ENCODE assay signal across 13 cellular contexts in genomic region chr1:203428981-203429599, GRCh38. TPM values are rescaled to one million over a fixed set of nuclear protein-coding genes. Genes with fewer than 3 reads are reported as not detected.
DNase-seq lines count a peak whose midpoint lies in the region; ATAC-seq and TF ChIP-seq lines count a peak whose summit lies in the region.
"Had no signal": no experiment of that assay in that cellular context is flagged by ENCODE, and none has a peak within 500 bp of the region (broad histone marks: within the 10 kb centered on the region; RNA-seq: fewer than 3 reads in every experiment).

No MANE protein-coding gene starts in this region.

- peaks cover 7% of the 10 kb centered on the region for H3K27me3 ChIP-seq in lower lobe of right lung (ENCODE audit: low read depth)
- H3K27me3 ChIP-seq: ascending aorta, upper lobe of left lung had no signal

- H3K4me1 ChIP-seq in lower lobe of right lung: peaks cover 5% of the 10 kb centered on the region
- H3K4me1 ChIP-seq: ascending aorta had no signal

- H3K4me1 Mint-ChIP-seq in activated CD8-positive, alpha-beta T cell treated with anti-CD3 and anti-CD28 coated beads, Interleukin-2, amount 10 ng/mL, durations not matched to agents 7 days and 5 days (ENCODE audit: low read depth): no peaks in the 10 kb centered on the region
- H3K4me1 Mint-ChIP-seq: activated CD4-positive, alpha-beta T cell treated with anti-CD3 and anti-CD28 coated beads for 36 hours had no signal

- no peaks in the 10 kb centered on the region for H3K9me3 Mint-ChIP-seq in activated CD8-positive, alpha-beta T cell treated with anti-CD3 and anti-CD28 coated beads, Interleukin-2, amount 10 ng/mL, durations not matched to agents 7 days and 5 days (ENCODE audit: insufficient read depth)

- POLR2A ChIA-PET in activated CD8-positive, alpha-beta T cell treated with anti-CD3 and anti-CD28 coated beads, Interleukin-2, amount 10 ng/mL, durations not matched to agents 7 days and 5 days (lab: Charles Lee): no interaction called here

- ATAC-seq in lower lobe of right lung (peak; percentile 50 to 71), GM19455 (IDR thresholded peaks at IDR 0.05; ENCODE audit: unreplicated experiment) (no peak), HG02763 (IDR thresholded peaks at IDR 0.05; ENCODE audit: unreplicated experiment) (no peak), GM19467 (IDR thresholded peaks at IDR 0.05; ENCODE audit: unreplicated experiment) (no peak)
- ATAC-seq in activated CD8-positive, alpha-beta T cell treated with anti-CD3 and anti-CD28 coated beads, Interleukin-2, amount 10 ng/mL, durations not matched to agents 7 days and 5 days: no peak
- ATAC-seq: activated CD4-positive, alpha-beta T cell treated with anti-CD3 and anti-CD28 coated beads for 36 hours had no signal

- DNase-seq in COLO668 (lab: John Stamatoyannopoulos, UW; ENCODE audit: unreplicated experiment) (peak; percentile 83), LNCaP clone FGC (ENCODE audit: low read depth) (peak; percentile 45), NCI-H69 (lab: John Stamatoyannopoulos, UW) (peak; percentile 90), lower lobe of right lung (no peak)
- DNase-seq in activated CD8-positive, alpha-beta T cell treated with anti-CD3 and anti-CD28 coated beads, Interleukin-2, amount 10 ng/mL, durations not matched to agents 7 days and 5 days: no peak
- DNase-seq: activated CD4-positive, alpha-beta T cell treated with anti-CD3 and anti-CD28 coated beads for 36 hours; kidney glomerular epithelial cell; SW 1271 had no signal

- H3K27me3 Mint-ChIP-seq in activated CD8-positive, alpha-beta T cell treated with anti-CD3 and anti-CD28 coated beads, Interleukin-2, amount 10 ng/mL, durations not matched to agents 7 days and 5 days (ENCODE audit: low read depth): peaks cover 23% of the 10 kb centered on the region

- no peak overlapping the region for H3K27ac ChIP-seq in lower lobe of right lung
- H3K27ac ChIP-seq: ascending aorta, upper lobe of left lung had no signal

- intact Hi-C loops in lower lobe of right lung (cut with DNase I): no loop called here

- TF ChIP-seq CTCF in LNCaP clone FGC (IDR thresholded peaks at IDR 0.05; ENCODE audit: control insufficient read depth, extremely low read depth, insufficient read depth) (no peak), lower lobe of right lung (IDR thresholded peaks at IDR 0.05) (no peak)

- no peak overlapping the region for H3K4me3 ChIP-seq in LNCaP clone FGC (ENCODE audit: low read depth, low read length)
- no peak overlapping the region for H3K4me3 ChIP-seq in lower lobe of right lung
- H3K4me3 ChIP-seq: ascending aorta, upper lobe of left lung had no signal

- H3K9me3 ChIP-seq in lower lobe of right lung: no peaks in the 10 kb centered on the region
- H3K9me3 ChIP-seq: ascending aorta, upper lobe of left lung had no signal

- H3K27ac Mint-ChIP-seq in activated CD8-positive, alpha-beta T cell treated with anti-CD3 and anti-CD28 coated beads, Interleukin-2, amount 10 ng/mL, durations not matched to agents 7 days and 5 days: no peak overlapping the region
- H3K27ac Mint-ChIP-seq: activated CD4-positive, alpha-beta T cell treated with anti-CD3 and anti-CD28 coated beads for 36 hours had no signal

- H3K36me3 Mint-ChIP-seq in activated CD8-positive, alpha-beta T cell treated with anti-CD3 and anti-CD28 coated beads, Interleukin-2, amount 10 ng/mL, durations not matched to agents 7 days and 5 days (ENCODE audit: low read depth): no peaks in the 10 kb centered on the region

- no peak overlapping the region for H3K4me3 Mint-ChIP-seq in activated CD8-positive, alpha-beta T cell treated with anti-CD3 and anti-CD28 coated beads, Interleukin-2, amount 10 ng/mL, durations not matched to agents 7 days and 5 days
- H3K4me3 Mint-ChIP-seq: activated CD4-positive, alpha-beta T cell treated with anti-CD3 and anti-CD28 coated beads for 36 hours had no signal

- no peaks in the 10 kb centered on the region for H3K36me3 ChIP-seq in lower lobe of right lung
- H3K36me3 ChIP-seq: ascending aorta, upper lobe of left lung had no signal

- CTCF ChIA-PET in activated CD8-positive, alpha-beta T cell treated with anti-CD3 and anti-CD28 coated beads, Interleukin-2, amount 10 ng/mL, durations not matched to agents 7 days and 5 days (lab: Charles Lee): no interaction called here

RNA-seq across cellular contexts. Expression of gene PRELP, which starts 46.5 kb away (rescaled TPM):
- 47.5 TPM for total RNA-seq in lower lobe of right lung
- total RNA-seq in activated CD8-positive, alpha-beta T cell treated with anti-CD3 and anti-CD28 coated beads, Interleukin-2, amount 10 ng/mL, durations not matched to agents 7 days and 5 days: not detected
- total RNA-seq: activated CD4-positive, alpha-beta T cell treated with anti-CD3 and anti-CD28 coated beads for 36 hours had no signal

Comparison
In these comparisons a context has a peak if more than half of its experiments do, and no peak if none do; other contexts are left out.
1. DNase-seq: peak in COLO668 (single experiment), LNCaP clone FGC (single experiment) and NCI-H69 (single experiment); none in lower lobe of right lung (single experiment) and activated CD8-positive, alpha-beta T cell treated with anti-CD3 and anti-CD28 coated beads, Interleukin-2, amount 10 ng/mL, durations not matched to agents 7 days and 5 days (single experiment).
2. ATAC-seq: peak in lower lobe of right lung (2 of 2); none in activated CD8-positive, alpha-beta T cell treated with anti-CD3 and anti-CD28 coated beads, Interleukin-2, amount 10 ng/mL, durations not matched to agents 7 days and 5 days (single experiment), GM19455 (single experiment), HG02763 (single experiment) and GM19467 (single experiment).
3. RNA of gene PRELP, which starts 46.5 kb away (total RNA-seq): 47.5 TPM in lower lobe of right lung (single experiment); not detected in activated CD8-positive, alpha-beta T cell treated with anti-CD3 and anti-CD28 coated beads, Interleukin-2, amount 10 ng/mL, durations not matched to agents 7 days and 5 days; every median in the first group is over 10 times any median in the second.